ENCODE assay signal across 12 cellular contexts in genomic region chr18:477565-477964, GRCh38. TPM values are rescaled to one million over a fixed set of nuclear protein-coding genes. Genes with fewer than 3 reads are reported as not detected.
DNase-seq lines count a peak whose midpoint lies in the region; ATAC-seq and TF ChIP-seq lines count a peak whose summit lies in the region.
"Had no signal": no experiment of that assay in that cellular context is flagged by ENCODE, and none has a peak within 500 bp of the region (broad histone marks: within the 10 kb centered on the region; RNA-seq: fewer than 3 reads in every experiment).

No MANE protein-coding gene starts in this region.

- H3K4me3 ChIP-seq in heart right ventricle = no peak overlapping the region
- no peak overlapping the region for H3K4me3 ChIP-seq in PC-3 (ENCODE audit: low read length)
- no peak overlapping the region for H3K4me3 ChIP-seq in esophagus squamous epithelium

- BruUV-seq in PC-3 (replicated peaks; lab: Mats Ljungman, UMichigan) = no TSS peak

- H3K36me3 ChIP-seq in heart right ventricle (no peaks in the 10 kb centered on the region), PC-3 (ENCODE audit: low read depth, low read length) (no peaks in the 10 kb centered on the region), esophagus squamous epithelium (no peaks in the 10 kb centered on the region)

- no peak for TF ChIP-seq POLR2A in esophagus squamous epithelium (IDR thresholded peaks at IDR 0.05)

- H3K27ac ChIP-seq in heart right ventricle (no peak overlapping the region), PC-3 (ENCODE audit: low read length) (no peak overlapping the region), esophagus squamous epithelium (no peak overlapping the region)

- TF ChIP-seq CTCF in heart right ventricle (IDR thresholded peaks at IDR 0.05) (peak in 5 of 9 donors; percentile 5 to 24 (median 9)), PC-3 (conservative IDR thresholded peaks at IDR 0.05; ENCODE audit: low read depth, low read length) (peak; percentile 77), esophagus squamous epithelium (IDR thresholded peaks at IDR 0.05) (peak in 5 of 6 experiments; percentile 25 to 68 (median 51))

- H3F3A ChIP-seq in PC-3 (ENCODE audit: low read length, unreplicated experiment) = no peaks in the 10 kb centered on the region

- no peak overlapping the region for H2AFZ ChIP-seq in PC-3 (ENCODE audit: low read length)

- DNase-seq in heart right ventricle = no peak
- DNase-seq in cardiac septum (ENCODE audit: low spot score) = no peak
- peak; percentile 50 for DNase-seq in PC-3
- DNase-seq in esophagus squamous epithelium (lab: John Stamatoyannopoulos, UW) = no peak
- DNase-seq in NCI-H1092 treated with DMSO at 0.1 percent for 48 hours (lab: John Stamatoyannopoulos, UW) = no peak
- DNase-seq in inferior parietal cortex (ENCODE audit: extremely low spot score) = no peak
- no peak for DNase-seq in NCI-H524 treated with DMSO at 0.1 percent for 48 hours (lab: John Stamatoyannopoulos, UW)
- no peak for DNase-seq in stimulated activated CD4-positive, alpha-beta T cell treated with anti-CD3 and anti-CD28 coated beads, Interleukin-1b, Interleukin-23, amount 100 ng/mL, for 48 hours
- DNase-seq: COR-L47, nucleus accumbens had no signal

- H3K27me3 ChIP-seq in heart right ventricle (no peaks in the 10 kb centered on the region), PC-3 (ENCODE audit: low read length) (peaks cover 18% of the 10 kb centered on the region), esophagus squamous epithelium (no peaks in the 10 kb centered on the region)

- 32 to 73% methylated on average over 2 of the region's 2 CpGs for WGBS in heart right ventricle, 2 donors
- WGBS in esophagus squamous epithelium, 2 donors = 42 to 65% methylated on average over 2 of the region's 2 CpGs

- H3K79me2 ChIP-seq in PC-3 (ENCODE audit: low read length) = no peaks in the 10 kb centered on the region

- no peak overlapping the region for H3K9ac ChIP-seq in PC-3 (ENCODE audit: low read length)

- intact Hi-C loops in heart right ventricle (cut with DNase I) = no loop called here
- intact Hi-C loops in cardiac septum (cut with DNase I) = no loop called here
- intact Hi-C loops in PC-3 (cut with micrococcal nuclease) = loop anchor here (5.0 to 10.0 kb wide), 2 partner anchors 137 to 190 kb away; no protein-coding TSS in a partner anchor
- intact Hi-C loops in esophagus squamous epithelium (cut with DNase I) = no loop called here

- no peaks in the 10 kb centered on the region for H4K20me1 ChIP-seq in PC-3 (ENCODE audit: low read length)

- ATAC-seq in heart right ventricle (no peak), PC-3 (peak; percentile 60)

- H3K9me2 ChIP-seq in PC-3 (replicated peaks; ENCODE audit: low read length) = no peaks in the 10 kb centered on the region

- CTCF ChIA-PET in PC-3 (lab: Charles Lee) = no interaction called here

- POLR2A ChIA-PET in PC-3 (lab: Charles Lee; ENCODE audit: unreplicated experiment) = no interaction called here

- no peak overlapping the region for H3K4me2 ChIP-seq in PC-3 (ENCODE audit: low read length)

- H3K4me1 ChIP-seq in heart right ventricle (peaks cover 0 to 31% (median 12%) of the 10 kb centered on the region in 9 donors), PC-3 (ENCODE audit: insufficient read depth, low read length) (peaks cover 7% of the 10 kb centered on the region; the same call in 1 of the 2 replicates), esophagus squamous epithelium (peaks cover 0 to 26% (median 3%) of the 10 kb centered on the region in 3 donors)

- no peaks in the 10 kb centered on the region for H3K9me3 ChIP-seq in heart right ventricle
- no peaks in the 10 kb centered on the region for H3K9me3 ChIP-seq in PC-3 (ENCODE audit: low read length)
- H3K9me3 ChIP-seq in esophagus squamous epithelium = no peaks in the 10 kb centered on the region

RNA-seq across cellular contexts. Expression of gene COLEC12, which starts 22.9 kb away (rescaled TPM):
- 10 to 100 TPM in 2 of 10 donors, 1 to 10 TPM in 8; 5.3 to 15.4 (median 6.9) TPM for total RNA-seq in heart right ventricle
- polyA plus RNA-seq in heart right ventricle = 1 to 10 TPM; 2.8 to 3.1 TPM
- 5.5 TPM for total RNA-seq in cardiac septum
- 0.04 TPM in 1 of 2 replicates, not detected in the other for total RNA-seq in PC-3 (2014; rRNA removed)
- 10 to 100 TPM in 1 of 4 donors, 1 to 10 TPM in 3; 1.4 to 12.2 (median 4.0) TPM for total RNA-seq in esophagus squamous epithelium
- total RNA-seq: activated T-helper 1 cell treated with anti-CD3 and anti-CD28 coated beads, Interleukin-12 subunit alpha, Interleukin-12 subunit beta, Interleukin-2, Interleukin-4 antibody, amounts not matched to agents 30 ng/mL and 10 ng/mL and 1 ng/mL, durations not matched to agents 14 hours and 24 hours and 36 hours; HT1080 had no signal

Comparison
In these comparisons a context has a peak if more than half of its experiments do, and no peak if none do; other contexts are left out.
1. CTCF ChIP-seq: peak in every context shown above with its lines; median percentile 77 in PC-3; 51 in esophagus squamous epithelium; 9 in heart right ventricle.